In genomic region chr2:96960271-96960955, GRCh38 we compare ENCODE assay signal across 9 cellular contexts. TPM values are rescaled to one million over a fixed set of nuclear protein-coding genes. Genes with fewer than 3 reads are reported as not detected.
DNase-seq lines count a peak whose midpoint lies in the region; ATAC-seq and TF ChIP-seq lines count a peak whose summit lies in the region.
"Had no signal": no experiment of that assay in that cellular context is flagged by ENCODE, and none has a peak within 500 bp of the region (broad histone marks: within the 10 kb centered on the region; RNA-seq: fewer than 3 reads in every experiment).

No MANE protein-coding gene starts in this region.

- H3K36me3 Mint-ChIP-seq in CD4-positive, alpha-beta T cell (ENCODE audit: low read depth) = no peaks in the 10 kb centered on the region
- H3K36me3 Mint-ChIP-seq: IgD-negative memory B cell had no signal

- H4K20me1 ChIP-seq in osteoblast (ENCODE audit: insufficient read depth, low read length) = no peaks in the 10 kb centered on the region

- H3K36me3 ChIP-seq in osteoblast (ENCODE audit: insufficient read depth, low read length) = no peaks in the 10 kb centered on the region
- no peaks in the 10 kb centered on the region for H3K36me3 ChIP-seq in thoracic aorta

- no peaks in the 10 kb centered on the region for H3K9me3 Mint-ChIP-seq in CD4-positive, alpha-beta T cell
- H3K9me3 Mint-ChIP-seq: IgD-negative memory B cell had no signal

- H3K79me2 ChIP-seq in osteoblast (ENCODE audit: insufficient read depth, low read length) = no peaks in the 10 kb centered on the region

- H3K27me3 Mint-ChIP-seq in CD4-positive, alpha-beta T cell = no peaks in the 10 kb centered on the region

- peaks cover 56% of the 10 kb centered on the region for H3K4me1 Mint-ChIP-seq in CD4-positive, alpha-beta T cell (ENCODE audit: low read depth)

- peak; percentile 75 to 86 (median 82) for DNase-seq in CD4-positive, alpha-beta T cell
- DNase-seq in MV-4-11 (lab: John Stamatoyannopoulos, UW) = peak; percentile 60
- DNase-seq in SHP77 treated with DMSO at 0.1 percent for 48 hours (lab: John Stamatoyannopoulos, UW) = peak; percentile 76
- DNase-seq in activated effector memory CD4-positive, alpha-beta T cell treated with anti-CD3 and anti-CD28 coated beads, Interleukin-2, amount 50 U/mL, for 16 hours = peak; percentile 93
- peak; percentile 16 to 37 for DNase-seq in foreskin keratinocyte
- DNase-seq in osteoblast (ENCODE audit: insufficient read length, low spot score, missing footprints) = peak; percentile 95
- peak; percentile 27 for DNase-seq in thoracic aorta (ENCODE audit: low spot score)

- TF ChIP-seq CTCF in CD4-positive, alpha-beta T cell (IDR thresholded peaks at IDR 0.05) = peak; percentile 96
- TF ChIP-seq CTCF in foreskin keratinocyte (conservative IDR thresholded peaks at IDR 0.05) (peak; percentile 90), osteoblast (IDR thresholded peaks at IDR 0.05; ENCODE audit: extremely low read depth, low read depth, low read length) (peak; percentile 83), thoracic aorta (IDR thresholded peaks at IDR 0.05) (peak; percentile 75)

- no peak overlapping the region for H2AFZ ChIP-seq in osteoblast (ENCODE audit: low read length)

- no peak for ATAC-seq in CD4-positive, alpha-beta T cell (ENCODE audit: poor library complexity)
- ATAC-seq in GM21619 (IDR thresholded peaks at IDR 0.05; ENCODE audit: unreplicated experiment) (peak; percentile 84), foreskin keratinocyte (peak; percentile 87), thoracic aorta (ENCODE audit: insufficient number of reproducible peaks, low FRiP score, low read depth) (peak; percentile 67)

- H3K27ac Mint-ChIP-seq in CD4-positive, alpha-beta T cell = peak overlapping the region; percentile 93
- H3K27ac Mint-ChIP-seq: IgD-negative memory B cell had no signal

- H3K27ac ChIP-seq in CD4-positive, alpha-beta T cell (ENCODE audit: low read depth, low read length) = no peak overlapping the region
- no peak overlapping the region for H3K27ac ChIP-seq in foreskin keratinocyte
- no peak overlapping the region for H3K27ac ChIP-seq in osteoblast (ENCODE audit: low read depth, low read length)
- no peak overlapping the region for H3K27ac ChIP-seq in thoracic aorta

- CTCF ChIA-PET in CD4-positive, alpha-beta T cell (lab: Charles Lee) = interaction anchor here (0.7 to 3.5 kb wide), 5 partner anchors 9 to 422 kb away, joined by 3 to 72 read pairs (median 5); partner anchors contain the start of genes ANKRD36 and ANKRD39

- H3K9me3 ChIP-seq in CD4-positive, alpha-beta T cell (ENCODE audit: control insufficient read depth, low read length) = no peaks in the 10 kb centered on the region
- no peaks in the 10 kb centered on the region for H3K9me3 ChIP-seq in osteoblast (ENCODE audit: low read depth, low read length)
- H3K9me3 ChIP-seq in thoracic aorta = no peaks in the 10 kb centered on the region

- intact Hi-C loops in CD4-positive, alpha-beta T cell (cut with DNase I, micrococcal nuclease) = loop anchor here (1.0 to 5.0 kb wide), 9 partner anchors 38 to 423 kb away; partner anchors contain the start of genes KANSL3 (in 2 of the 2), ANKRD39 (in 1 of the 2), ARID5A (in 1 of the 2) and CNNM3 (in 1 of the 2)

- H3K4me1 ChIP-seq in foreskin keratinocyte (peaks cover 5% of the 10 kb centered on the region), osteoblast (ENCODE audit: insufficient read depth, low read length) (no peaks in the 10 kb centered on the region), thoracic aorta (ENCODE audit: control insufficient read depth in 1 of 2, low read depth in 2 of 2) (no peaks in the 10 kb centered on the region)

- POLR2A ChIA-PET in CD4-positive, alpha-beta T cell (lab: Charles Lee) = interaction anchor here (3.3 to 3.5 kb wide), 2 partner anchors 102 to 152 kb away, joined by 44 to 116 read pairs; partner anchors contain the start of genes ANKRD36 and ANKRD39

- H3K4me2 ChIP-seq in osteoblast (ENCODE audit: insufficient read depth, low read length) = no peak overlapping the region

- H3K4me3 ChIP-seq in osteoblast (ENCODE audit: insufficient read depth, low read length) = no peak overlapping the region
- no peak overlapping the region for H3K4me3 ChIP-seq in thoracic aorta

- H3K27me3 ChIP-seq in CD4-positive, alpha-beta T cell (ENCODE audit: control insufficient read depth, insufficient read depth, low read length) = no peaks in the 10 kb centered on the region
- H3K27me3 ChIP-seq in foreskin keratinocyte (no peaks in the 10 kb centered on the region), osteoblast (ENCODE audit: insufficient read depth, low read length) (no peaks in the 10 kb centered on the region), thoracic aorta (replicated peaks; ENCODE audit: insufficient read depth) (no peaks in the 10 kb centered on the region)

- peak overlapping the region; percentile 71 for H3K4me3 Mint-ChIP-seq in CD4-positive, alpha-beta T cell
- H3K4me3 Mint-ChIP-seq: IgD-negative memory B cell had no signal

RNA-seq across cellular contexts. Expression of gene FAM178B, which starts 26.0 kb away (rescaled TPM):
- total RNA-seq in CD4-positive, alpha-beta T cell = under 1 TPM; 0.20 to 0.96 TPM
- total RNA-seq in foreskin keratinocyte = not detected in 2 replicates
- not detected in 2 replicates for polyA plus RNA-seq in foreskin keratinocyte
- under 0.01 TPM in 1 of 2 replicates, not detected in the other for total RNA-seq in osteoblast
- not detected for total RNA-seq in thoracic aorta
- polyA plus RNA-seq: IgD-negative memory B cell had no signal

Comparison
In these comparisons a context has a peak if more than half of its experiments do, and no peak if none do; other contexts are left out.
1. DNase-seq: peak in every context shown above with its lines; median percentile 95 in osteoblast; 93 in activated effector memory CD4-positive, alpha-beta T cell treated with anti-CD3 and anti-CD28 coated beads, Interleukin-2, amount 50 U/mL, for 16 hours; 82 in CD4-positive, alpha-beta T cell; 76 in SHP77 treated with DMSO at 0.1 percent for 48 hours; 60 in MV-4-11; 27 in thoracic aorta; 26 in foreskin keratinocyte.